Comparison of ENCODE assay signal across 23 cellular contexts in genomic region chr20:38609828-38610227, GRCh38. TPM values are rescaled to one million over a fixed set of nuclear protein-coding genes. Genes with fewer than 3 reads are reported as not detected.
A peak's percentile ranks its signal among the peaks of the same experiment; 100 is the strongest.
DNase-seq lines count a peak whose midpoint lies in the region; FAIRE-seq and TF ChIP-seq lines count a peak whose summit lies in the region.
"Had no signal": no experiment of that assay in that cellular context is flagged by ENCODE, and none has a peak within 500 bp of the region (broad histone marks: within the 10 kb centered on the region; RNA-seq: fewer than 3 reads in every experiment).

No MANE protein-coding gene starts in this region.

- H2BK15ac ChIP-seq in H1 (ENCODE audit: low read length), result no peak overlapping the region

- H2AK5ac ChIP-seq in H1 (ENCODE audit: low read depth, low read length), result no peak overlapping the region

- H2BK120ac ChIP-seq in H1 (replicated peaks; ENCODE audit: low read depth, low read length), result no peak overlapping the region

- H2BK5ac ChIP-seq in H1 (ENCODE audit: low read depth, low read length), result peak overlapping the region; percentile 19; the same call in 1 of the 2 replicates

- H2BK20ac ChIP-seq in H1 (ENCODE audit: low read length), result no peak overlapping the region

- H3K4me3 ChIP-seq in H1 (ENCODE audit: extremely low read depth in 1 of 4, insufficient read depth in 2 of 4, low read depth in 3 of 4, low read length in 4 of 4), result no peak overlapping the region
- H3K4me3 ChIP-seq: SJSA1 had no signal

- no peak overlapping the region for H4K91ac ChIP-seq in H1 (replicated peaks; ENCODE audit: insufficient read length, low read length)

- peak; percentile 26 for DNase-seq in DMS 273 (lab: John Stamatoyannopoulos, UW; ENCODE audit: unreplicated experiment)
- no peak for DNase-seq in DMS 273 treated with DMSO at 0.1 percent for 48 hours (lab: John Stamatoyannopoulos, UW)
- peak; percentile 39 for DNase-seq in DMS79 (lab: John Stamatoyannopoulos, UW)
- peak; percentile 78 for DNase-seq in NCI-H2227 (lab: John Stamatoyannopoulos, UW; ENCODE audit: unreplicated experiment)
- DNase-seq in H1 (ENCODE audit: low read depth in 1 of 2, low spot score in 2 of 2), result no peak
- DNase-seq in NCI-H2107 (lab: John Stamatoyannopoulos, UW), result no peak
- DNase-seq in dedifferentiated amniotic fluid mesenchymal stem cell (ENCODE audit: extremely low spot score), result no peak
- no peak for DNase-seq in glomerular visceral epithelial cell (ENCODE audit: extremely low spot score)
- DNase-seq: Calu3; CD4-positive, alpha-beta memory T cell; Kasumi-1; MM.1S; NCI-H1930; NCI-H526; T-helper 1 cell had no signal

- WGBS in H1 (ENCODE audit: extremely low coverage in 1 of 2, insufficient coverage in 1 of 2, insufficient read length in 1 of 2, insufficient replicate concordance in 2 of 2, low coverage in 1 of 2, low lambda C conversion rate in 2 of 2, missing lambda C conversion rate in 1 of 2), 2 experiments, result 94% methylated on average over 4 of the region's 4 CpGs; no CpG with 5 or more reads in 1 of the 2 experiments

- H3K79me1 ChIP-seq in H1 (ENCODE audit: low read depth, low read length), result no peaks in the 10 kb centered on the region

- no peak for FAIRE-seq in H1 (lab: Jason Lieb, UNC)
- FAIRE-seq: GM12892 had no signal

- no peaks in the 10 kb centered on the region; a peak in 2 of 7 replicates for H3K4me1 ChIP-seq in H1 (replicated peaks in 1 of 4; ENCODE audit: control insufficient read depth in 3 of 4, insufficient read depth in 4 of 4, low read length in 3 of 4)
- H3K4me1 ChIP-seq: SJSA1 had no signal

- no peak overlapping the region for H3K4ac ChIP-seq in H1 (replicated peaks; ENCODE audit: insufficient read length, low read depth, low read length)

- H3K27ac ChIP-seq in H1 (ENCODE audit: low read depth, low read length), result no peak overlapping the region
- H3K27ac ChIP-seq: 22Rv1, SJSA1 had no signal

- H3K56ac ChIP-seq in H1 (replicated peaks; ENCODE audit: insufficient read length, low read depth, low read length), result no peak overlapping the region

- no peaks in the 10 kb centered on the region for H4K20me1 ChIP-seq in H1 (replicated peaks in 1 of 2; ENCODE audit: control insufficient read depth in 1 of 2, insufficient read depth in 2 of 2, low read length in 2 of 2)

- no peak overlapping the region for H3K18ac ChIP-seq in H1 (ENCODE audit: extremely low read depth, low read length)

- no peak overlapping the region for H4K5ac ChIP-seq in H1 (ENCODE audit: insufficient read length, low read depth, low read length)

- no peak overlapping the region for H2AFZ ChIP-seq in H1 (ENCODE audit: low read length)

- no peak for TF ChIP-seq RAD21 in H1 (IDR thresholded peaks at IDR 0.05 in 1 of 2, conservative IDR thresholded peaks at IDR 0.05 in 1 of 2; ENCODE audit: low read depth in 2 of 2, low read length in 2 of 2)

- no peak for TF ChIP-seq EP300 in H1 (IDR thresholded peaks at IDR 0.05; ENCODE audit: borderline replicate concordance in 1 of 2, low read depth in 2 of 2, low read length in 2 of 2)

- H3K9ac ChIP-seq in H1 (replicated peaks in 1 of 4; ENCODE audit: extremely low read depth in 1 of 4, low read depth in 3 of 4, low read length in 3 of 4), result no peak overlapping the region

- H3K36me3 ChIP-seq in H1 (ENCODE audit: control insufficient read depth in 2 of 4, insufficient read depth in 4 of 4, low read length in 3 of 4), result no peaks in the 10 kb centered on the region
- H3K36me3 ChIP-seq: SJSA1 had no signal

- no peak for TF ChIP-seq CTCF in H1 (IDR thresholded peaks at IDR 0.05; ENCODE audit: control extremely low read depth in 1 of 3, insufficient read depth in 1 of 3, low read depth in 1 of 3, low read length in 3 of 3)

- H3K23me2 ChIP-seq in H1 (ENCODE audit: low read depth, low read length), result no peaks in the 10 kb centered on the region

- no peak for TF ChIP-seq POLR2A in H1 (IDR thresholded peaks at IDR 0.05; ENCODE audit: control extremely low read depth in 1 of 2, low read depth in 2 of 2, low read length in 2 of 2)

- CTCF ChIA-PET in H1 (lab: Charles Lee; ENCODE audit: partially characterized antibody), result interaction anchor here (0.7 to 1.2 kb wide), 2 partner anchors 24 to 36 kb away, joined by 3 read pairs; no protein-coding TSS in a partner anchor

- H3K9me3 ChIP-seq in H1 (ENCODE audit: insufficient read depth in 2 of 2, low read depth in 1 of 2, low read length in 1 of 2), result no peaks in the 10 kb centered on the region
- H3K9me3 ChIP-seq: SJSA1 had no signal

- no peak overlapping the region for H3K4me2 ChIP-seq in H1 (ENCODE audit: insufficient read depth in 1 of 2, low read depth in 2 of 2, low read length in 2 of 2)

- POLR2A ChIA-PET in H1 (lab: Charles Lee; ENCODE audit: partially characterized antibody), result no interaction called here

- no peaks in the 10 kb centered on the region for H3K27me3 ChIP-seq in H1 (replicated peaks in 1 of 4; ENCODE audit: control insufficient read depth in 3 of 4, extremely low read depth in 1 of 4, insufficient read depth in 3 of 4, low read length in 3 of 4)

- H3K23ac ChIP-seq in H1 (ENCODE audit: insufficient read length), result no peak overlapping the region

- no peak overlapping the region for H2BK12ac ChIP-seq in H1 (ENCODE audit: low read depth, low read length)

- H3K79me2 ChIP-seq in H1 (ENCODE audit: control insufficient read depth in 1 of 2, insufficient read depth in 2 of 2, low read length in 2 of 2), result no peaks in the 10 kb centered on the region

- H4K8ac ChIP-seq in H1 (ENCODE audit: extremely low read depth, insufficient read depth, low read length), result no peak overlapping the region

- H3K14ac ChIP-seq in H1 (ENCODE audit: insufficient read length), result no peak overlapping the region

TF ChIP-seq in H1, 55 proteins besides CTCF, POLR2A, EP300 and RAD21:
- TF ChIP-seq ASH2L (IDR thresholded peaks at IDR 0.05; ENCODE audit: low read length) (no peak), ATF3 (IDR thresholded peaks at IDR 0.05; ENCODE audit: insufficient read depth, low read depth, low read length) (no peak)

RNA-seq across cellular contexts. Expression of gene ARHGAP40, which starts 8.2 kb away (rescaled TPM):
- 0.74 and 0.86 TPM in 2 replicates for total RNA-seq in H1 (2021; fragmentation: NEBNext Ultra II Directional; extraction: Animal tissue kit (Norgen Biotek cat#: 25700))
- 0.69 and 1.4 TPM in 2 replicates for polyA plus RNA-seq in H1 (2011; rRNA removed)
- 0.94 TPM for polyA plus RNA-seq in H1 (2011; cell fraction: cytosol; rRNA removed)
- 2.7 TPM for polyA plus RNA-seq in H1 (2011; cell fraction: nucleus; rRNA removed)
- 1.0 to 1.5 TPM (median 1.2 TPM) in 4 replicates for polyA plus RNA-seq in H1 (2012, experiment 1 of 2)
- 0.77 TPM for polyA plus RNA-seq in H1 (2012, experiment 2 of 2)
- 0.45 TPM for polyA plus RNA-seq in H1 (2013, experiment 1 of 2)
- polyA plus RNA-seq in H1 (2013, experiment 2 of 2), result 0.42 TPM
- polyA minus RNA-seq in H1 (2011; rRNA and poly(A)+ RNA removed), result 0.44 and 0.71 TPM in 2 replicates
- not detected for polyA minus RNA-seq in H1 (2011; cell fraction: cytosol; rRNA and poly(A)+ RNA removed)
- 0.40 TPM for polyA minus RNA-seq in H1 (2011; cell fraction: nucleus; rRNA and poly(A)+ RNA removed)
- total RNA-seq: CD4-positive, alpha-beta memory T cell; Daoy; H4; HT-29; IMR-90; SJSA1 had no signal
- polyA plus RNA-seq: BJ; CD4-positive, alpha-beta memory T cell; IMR-90 had no signal

RNA-seq across cellular contexts. Expression of gene ADIG, which starts 28.8 kb away (rescaled TPM):
- total RNA-seq in H1 (2021; fragmentation: NEBNext Ultra II Directional; extraction: Animal tissue kit (Norgen Biotek cat#: 25700)), result not detected in 2 replicates
- not detected in 2 replicates for polyA plus RNA-seq in H1 (2011; rRNA removed)
- polyA plus RNA-seq in H1 (2011; cell fraction: cytosol; rRNA removed), result not detected
- polyA plus RNA-seq in H1 (2011; cell fraction: nucleus; rRNA removed), result not detected
- not detected in 4 replicates for polyA plus RNA-seq in H1 (2012, experiment 1 of 2)
- polyA plus RNA-seq in H1 (2012, experiment 2 of 2), result not detected
- polyA plus RNA-seq in H1 (2013, experiment 1 of 2), result not detected
- polyA plus RNA-seq in H1 (2013, experiment 2 of 2), result not detected
- polyA minus RNA-seq in H1 (2011; rRNA and poly(A)+ RNA removed), result not detected in 2 replicates
- not detected for polyA minus RNA-seq in H1 (2011; cell fraction: cytosol; rRNA and poly(A)+ RNA removed)
- not detected for polyA minus RNA-seq in H1 (2011; cell fraction: nucleus; rRNA and poly(A)+ RNA removed)
- total RNA-seq: Calu3; CD4-positive, alpha-beta memory T cell; Daoy; H4; HT-29; IMR-90; SJSA1 had no signal
- polyA plus RNA-seq: BJ; CD4-positive, alpha-beta memory T cell; IMR-90 had no signal

Comparison
In these comparisons a context has a peak if more than half of its experiments do, and no peak if none do; other contexts are left out.
1. DNase-seq: peak in DMS 273 (single experiment), DMS79 (single experiment) and NCI-H2227 (single experiment); none in DMS 273 treated with DMSO at 0.1 percent for 48 hours (single experiment), H1 (0 of 2), NCI-H2107 (single experiment), dedifferentiated amniotic fluid mesenchymal stem cell (single experiment) and glomerular visceral epithelial cell (single experiment).